In the genomic region with DNA sequence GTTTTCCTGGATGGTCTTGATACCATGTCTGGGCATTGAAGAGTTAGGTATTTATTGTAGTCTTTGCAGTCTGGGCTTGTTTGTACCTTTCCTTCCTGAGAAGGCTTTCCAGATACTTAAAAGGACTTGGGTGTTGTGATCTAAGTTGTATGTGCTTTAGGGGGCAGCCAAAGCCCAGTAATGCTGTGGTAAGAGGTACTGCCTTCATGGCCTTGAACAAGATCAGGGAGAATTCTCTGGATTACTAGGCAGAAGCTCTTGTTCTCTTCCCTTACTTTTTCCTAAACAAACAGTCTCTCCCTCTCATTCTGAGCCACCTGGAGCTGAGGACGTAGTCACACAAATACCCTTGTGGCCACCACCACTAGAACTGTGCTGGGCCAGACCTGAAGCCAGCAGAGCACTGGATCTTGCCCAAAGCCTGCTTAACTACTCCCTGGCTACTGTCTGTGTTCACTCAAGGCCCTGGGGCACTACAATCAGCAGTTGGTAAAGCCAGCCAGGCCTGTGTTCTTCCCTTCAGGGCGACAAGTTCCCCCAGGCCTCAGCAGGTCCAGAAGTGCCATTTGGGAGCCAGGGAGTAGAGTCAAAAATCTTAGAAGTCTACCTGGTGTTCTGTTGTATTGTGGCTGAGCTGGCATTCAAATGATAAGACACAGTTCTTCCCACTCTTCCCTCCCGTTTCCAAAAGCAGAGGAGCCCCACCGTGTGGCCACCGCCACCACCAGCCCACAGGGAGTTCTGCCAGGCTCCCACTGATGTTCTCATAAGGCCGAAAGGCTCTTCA, we compare ENCODE assay signal across 1 cellular context.
TF ChIP-seq lines count a peak whose summit lies in the region.

No MANE protein-coding gene starts in this region.

TF ChIP-seq in HCT116, 20 proteins besides CTCF, POLR2A, EP300 and RAD21:
- TF ChIP-seq YY1 (IDR thresholded peaks at IDR 0.05; ENCODE audit: extremely low read depth, insufficient replicate concordance, low read depth, low read length) (no peak), ZFX (IDR thresholded peaks at IDR 0.05) (no peak), SRF (IDR thresholded peaks at IDR 0.05; ENCODE audit: low read depth) (no peak), TCF7L2 (IDR thresholded peaks at IDR 0.05; ENCODE audit: borderline replicate concordance, extremely low read depth, insufficient read depth, insufficient read length) (no peak), EZH2 (IDR thresholded peaks at IDR 0.05) (no peak), ZNF274 (IDR thresholded peaks at IDR 0.05; ENCODE audit: low read depth, low read length) (no peak), POLR2AphosphoS5 (IDR thresholded peaks at IDR 0.05; ENCODE audit: low read depth, low read length) (no peak), ATF3 (IDR thresholded peaks at IDR 0.05) (no peak), SP1 (IDR thresholded peaks at IDR 0.05; ENCODE audit: low read depth) (no peak), SIN3A (IDR thresholded peaks at IDR 0.05; ENCODE audit: low read depth) (no peak), REST (IDR thresholded peaks at IDR 0.05; ENCODE audit: low read depth) (no peak), EGR1 (IDR thresholded peaks at IDR 0.05; ENCODE audit: low read depth) (no peak), CBX3 (IDR thresholded peaks at IDR 0.05; ENCODE audit: low read depth) (no peak)
- TF ChIP-seq, protein P1, sequence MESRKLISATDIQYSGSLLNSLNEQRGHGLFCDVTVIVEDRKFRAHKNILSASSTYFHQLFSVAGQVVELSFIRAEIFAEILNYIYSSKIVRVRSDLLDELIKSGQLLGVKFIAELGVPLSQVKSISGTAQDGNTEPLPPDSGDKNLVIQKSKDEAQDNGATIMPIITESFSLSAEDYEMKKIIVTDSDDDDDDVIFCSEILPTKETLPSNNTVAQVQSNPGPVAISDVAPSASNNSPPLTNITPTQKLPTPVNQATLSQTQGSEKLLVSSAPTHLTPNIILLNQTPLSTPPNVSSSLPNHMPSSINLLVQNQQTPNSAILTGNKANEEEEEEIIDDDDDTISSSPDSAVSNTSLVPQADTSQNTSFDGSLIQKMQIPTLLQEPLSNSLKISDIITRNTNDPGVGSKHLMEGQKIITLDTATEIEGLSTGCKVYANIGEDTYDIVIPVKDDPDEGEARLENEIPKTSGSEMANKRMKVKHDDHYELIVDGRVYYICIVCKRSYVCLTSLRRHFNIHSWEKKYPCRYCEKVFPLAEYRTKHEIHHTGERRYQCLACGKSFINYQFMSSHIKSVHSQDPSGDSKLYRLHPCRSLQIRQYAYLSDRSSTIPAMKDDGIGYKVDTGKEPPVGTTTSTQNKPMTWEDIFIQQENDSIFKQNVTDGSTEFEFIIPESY (IDR thresholded peaks at IDR 0.05; ENCODE audit: extremely low read depth, insufficient replicate concordance, low read length): no peak
